ENCODE assay signal across 8 cellular contexts in the genomic region with DNA sequence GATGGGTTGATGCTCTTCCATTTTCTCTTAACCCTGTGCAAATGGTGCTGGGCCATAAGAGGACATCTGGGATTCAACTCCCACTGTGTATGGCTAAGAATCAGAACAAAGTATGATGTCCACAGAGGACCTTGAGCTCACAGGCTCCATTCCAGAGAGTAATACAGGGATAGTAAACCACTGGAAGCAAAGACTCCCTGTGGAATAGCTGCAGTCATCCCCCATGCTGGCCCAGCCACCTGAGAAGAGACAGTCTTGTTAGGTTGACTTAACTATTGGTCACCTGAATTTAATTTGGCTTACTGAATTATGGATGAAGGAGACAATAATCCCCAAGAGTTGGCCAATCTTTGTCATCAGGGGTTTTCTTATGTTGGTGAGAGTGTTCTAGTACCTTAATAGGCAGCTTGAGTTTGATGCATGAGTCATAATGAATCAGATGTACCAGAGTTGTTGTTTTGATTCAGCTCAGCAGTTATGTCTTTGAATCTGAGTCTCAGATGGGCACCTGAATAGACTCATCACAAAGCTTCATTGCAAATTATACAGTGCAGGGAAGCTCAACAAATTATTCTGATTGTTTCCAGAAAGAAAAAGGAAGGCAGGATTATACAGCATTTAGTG.
A peak's percentile ranks its signal among the peaks of the same experiment; 100 is the strongest.
DNase-seq lines count a peak whose midpoint lies in the region; ATAC-seq and TF ChIP-seq lines count a peak whose summit lies in the region.

No MANE protein-coding gene starts in this region.

- H3K9me3 ChIP-seq in esophagus squamous epithelium = peaks cover 0 to 6% (median 0%) of the 10 kb centered on the region in 3 donors
- no peaks in the 10 kb centered on the region for H3K9me3 ChIP-seq in uterus

- intact Hi-C loops in esophagus squamous epithelium (cut with DNase I) = no loop called here
- intact Hi-C loops in uterus (cut with DNase I; ENCODE audit: low total_unique reads) = no loop called here

- H3K27me3 ChIP-seq in esophagus squamous epithelium (no peaks in the 10 kb centered on the region), uterus (no peaks in the 10 kb centered on the region)

- TF ChIP-seq POLR2A in esophagus squamous epithelium (IDR thresholded peaks at IDR 0.05) = no peak
- TF ChIP-seq POLR2A in uterus (IDR thresholded peaks at IDR 0.05) = no peak

- TF ChIP-seq CTCF in esophagus squamous epithelium (IDR thresholded peaks at IDR 0.05) (no peak), uterus (IDR thresholded peaks at IDR 0.05) (no peak)

- DNase-seq in ACHN = peak; percentile 78
- no peak for DNase-seq in esophagus squamous epithelium (lab: John Stamatoyannopoulos, UW)
- DNase-seq in uterus = no peak
- no peak for DNase-seq in NCI-H1436 treated with DMSO at 0.1 percent for 48 hours (lab: John Stamatoyannopoulos, UW)
- no peak for DNase-seq in mesenteric fat pad (ENCODE audit: low spot score)
- DNase-seq in effector memory CD8-positive, alpha-beta T cell = no peak

- H3K4me3 ChIP-seq in esophagus squamous epithelium (no peak overlapping the region), uterus (no peak overlapping the region)

- H3K27me3 Mint-ChIP-seq in effector memory CD8-positive, alpha-beta T cell = peaks cover 32 to 41% of the 10 kb centered on the region in 2 donors

- H3K9me3 Mint-ChIP-seq in effector memory CD8-positive, alpha-beta T cell = peaks cover 4 to 27% of the 10 kb centered on the region in 2 donors

- peak overlapping the region; percentile 32 to 70 (median 64) for H3K27ac ChIP-seq in esophagus squamous epithelium
- peak overlapping the region; percentile 66 to 83 for H3K27ac ChIP-seq in uterus

- no peak overlapping the region for H3K27ac Mint-ChIP-seq in effector memory CD8-positive, alpha-beta T cell

- ATAC-seq in GM21381 (IDR thresholded peaks at IDR 0.05; ENCODE audit: unreplicated experiment) (peak; percentile 41), HG03571 (IDR thresholded peaks at IDR 0.05; ENCODE audit: unreplicated experiment) (peak; percentile 61)
- no peak for ATAC-seq in effector memory CD8-positive, alpha-beta T cell (replicated peaks)

- in situ Hi-C loops in ACHN (cut with HindIII; ENCODE audit: low pct_ligation_motif_present, low pct_unique_long_range_greater_than_20kb, low sequenced_read_pairs) = no loop called here

- H3K4me1 Mint-ChIP-seq in effector memory CD8-positive, alpha-beta T cell (ENCODE audit: low read depth in 2 of 2) = no peaks in the 10 kb centered on the region

- no peaks in the 10 kb centered on the region for H3K36me3 Mint-ChIP-seq in effector memory CD8-positive, alpha-beta T cell (ENCODE audit: insufficient read depth)

- H3K4me1 ChIP-seq in esophagus squamous epithelium (peaks cover 4 to 20% (median 20%) of the 10 kb centered on the region in 3 donors), uterus (peaks cover 0 to 5% of the 10 kb centered on the region in 2 donors)

- no peak overlapping the region for H3K4me3 Mint-ChIP-seq in effector memory CD8-positive, alpha-beta T cell

- H3K36me3 ChIP-seq in esophagus squamous epithelium = no peaks in the 10 kb centered on the region
- no peaks in the 10 kb centered on the region for H3K36me3 ChIP-seq in uterus
